In genomic region chr14:68527329-68527851, GRCh38 we compare ENCODE assay signal across 13 cellular contexts.
A peak's percentile ranks its signal among the peaks of the same experiment; 100 is the strongest.
DNase-seq lines count a peak whose midpoint lies in the region; ATAC-seq and TF ChIP-seq lines count a peak whose summit lies in the region.
"Had no signal": no experiment of that assay in that cellular context is flagged by ENCODE, and none has a peak within 500 bp of the region (broad histone marks: within the 10 kb centered on the region; RNA-seq: fewer than 3 reads in every experiment).

No MANE protein-coding gene starts in this region.

- no peak overlapping the region for H3K4me3 Mint-ChIP-seq in HFFc6
- no peak overlapping the region for H3K4me3 Mint-ChIP-seq in activated T-cell treated with anti-CD3 and anti-CD28 coated beads, Interleukin-2, amount 50 U/mL, for 72 hours
- H3K4me3 Mint-ChIP-seq: brain had no signal

- no peak for TF ChIP-seq CTCF in HFFc6 (IDR thresholded peaks at IDR 0.05)
- no peak for TF ChIP-seq CTCF in stomach (IDR thresholded peaks at IDR 0.05)
- no peak for TF ChIP-seq CTCF in GM10248 (IDR thresholded peaks at IDR 0.05; ENCODE audit: control extremely low read depth, extremely low read depth, low read depth, missing control alignments)

- TF ChIP-seq POLR2A in stomach (IDR thresholded peaks at IDR 0.05) (no peak), GM18505 (IDR thresholded peaks at IDR 0.05; ENCODE audit: borderline replicate concordance, extremely low read depth, insufficient read depth, insufficient read length) (no peak)

- no peak for ATAC-seq in GM18505 (IDR thresholded peaks at IDR 0.05; ENCODE audit: unreplicated experiment)
- ATAC-seq in activated T-cell treated with anti-CD3 and anti-CD28 coated beads, Interleukin-2, amount 50 U/mL, for 72 hours (replicated peaks in 1 of 2) = no peak

- no peak overlapping the region for H2BK120ac ChIP-seq in mesenchymal stem cell (ENCODE audit: low read depth, low read length)

- H4K8ac ChIP-seq in mesenchymal stem cell (ENCODE audit: low read length) = no peak overlapping the region

- no peaks in the 10 kb centered on the region for H3K79me1 ChIP-seq in mesenchymal stem cell (replicated peaks; ENCODE audit: low read length, poor library complexity, severe bottlenecking)

- H3K9ac ChIP-seq in mesenchymal stem cell (ENCODE audit: low read length) = no peak overlapping the region

- H3K9me3 ChIP-seq in mesenchymal stem cell (ENCODE audit: control insufficient read depth, low read length) (peaks cover 42% of the 10 kb centered on the region), stomach (peaks cover 0 to 27% (median 3%) of the 10 kb centered on the region in 4 donors)
- H3K9me3 ChIP-seq: neutrophil, SJSA1 had no signal

- no peak overlapping the region for H3K4me3 ChIP-seq in mesenchymal stem cell (ENCODE audit: insufficient read depth in 1 of 2, low read depth in 1 of 2, low read length in 2 of 2)
- no peak overlapping the region for H3K4me3 ChIP-seq in stomach
- H3K4me3 ChIP-seq: SJSA1 had no signal

- no peak overlapping the region for H3K14ac ChIP-seq in mesenchymal stem cell (ENCODE audit: low read length in 2 of 2)

- peak overlapping the region; percentile 49 to 54 for H2BK12ac ChIP-seq in mesenchymal stem cell (ENCODE audit: low read length in 2 of 2)

- 93% methylated on average over 1 of the region's 1 CpG for WGBS in mesenchymal stem cell
- WGBS in stomach, 5 donors = 25 to 57% (median 39%) methylated on average over 1 of the region's 1 CpG

- peak; percentile 30 for DNase-seq in HFFc6
- peak; percentile 49 for DNase-seq in ecto neural progenitor cell (ENCODE audit: low spot score)
- peak; percentile 68 for DNase-seq in mesenchymal stem cell
- peak; percentile 50 for DNase-seq in stomach
- no peak for DNase-seq in GM10248 (ENCODE audit: extremely low spot score)
- no peak for DNase-seq in activated T-cell treated with anti-CD3 and anti-CD28 coated beads, Interleukin-2, amount 50 U/mL, for 72 hours
- no peak for DNase-seq in activated CD4-positive, alpha-beta T cell treated with anti-CD3 and anti-CD28 coated beads for 1 hour
- DNase-seq: foreskin melanocyte, NCI-H2171 had no signal

- H2BK5ac ChIP-seq in mesenchymal stem cell (ENCODE audit: low read depth, low read length, poor library complexity, severe bottlenecking) = no peak overlapping the region

- peak overlapping the region; percentile 64 for H2AFZ ChIP-seq in mesenchymal stem cell (ENCODE audit: low read depth, low read length)

- H3K36me3 ChIP-seq in mesenchymal stem cell (ENCODE audit: control insufficient read depth in 1 of 2, insufficient read depth in 2 of 2, low read depth in 1 of 2, low read length in 2 of 2) (no peaks in the 10 kb centered on the region), stomach (no peaks in the 10 kb centered on the region)
- H3K36me3 ChIP-seq: neutrophil, SJSA1 had no signal

- H3K4ac ChIP-seq in mesenchymal stem cell (ENCODE audit: low read depth in 1 of 2, low read length in 2 of 2) = peak overlapping the region in 1 of 2 experiments; percentile 4

- peaks cover 25% of the 10 kb centered on the region for H3K4me1 Mint-ChIP-seq in HFFc6 (ENCODE audit: low read depth)
- no peaks in the 10 kb centered on the region for H3K4me1 Mint-ChIP-seq in activated T-cell treated with anti-CD3 and anti-CD28 coated beads, Interleukin-2, amount 50 U/mL, for 72 hours (ENCODE audit: low read depth)

- intact Hi-C loops in stomach (cut with DNase I; ENCODE audit: low total_unique reads) = no loop called here

- H3K36me3 Mint-ChIP-seq in HFFc6 (ENCODE audit: low read depth) = peaks cover 34% of the 10 kb centered on the region
- H3K36me3 Mint-ChIP-seq in activated T-cell treated with anti-CD3 and anti-CD28 coated beads, Interleukin-2, amount 50 U/mL, for 72 hours (ENCODE audit: insufficient read depth in 2 of 2) = peaks cover 2 to 21% of the 10 kb centered on the region in 2 donors

- no peak overlapping the region for H3K23ac ChIP-seq in mesenchymal stem cell (ENCODE audit: low read length in 2 of 2)

- peak overlapping the region; percentile 17; the same call in 1 of the 2 replicates for H3K27ac Mint-ChIP-seq in HFFc6
- no peak overlapping the region for H3K27ac Mint-ChIP-seq in activated T-cell treated with anti-CD3 and anti-CD28 coated beads, Interleukin-2, amount 50 U/mL, for 72 hours

- no peak overlapping the region for H3K27ac ChIP-seq in mesenchymal stem cell (ENCODE audit: low read length, poor library complexity, severe bottlenecking)
- H3K27ac ChIP-seq in stomach = peak overlapping the region; percentile 81 to 91 (median 85)
- H3K27ac ChIP-seq: neutrophil, SJSA1 had no signal

- H3K4me1 ChIP-seq in mesenchymal stem cell (ENCODE audit: control insufficient read depth, insufficient read depth, low read depth, low read length) = no peaks in the 10 kb centered on the region
- peaks cover 10 to 54% (median 41%) of the 10 kb centered on the region in 4 donors for H3K4me1 ChIP-seq in stomach
- H3K4me1 ChIP-seq: SJSA1 had no signal

- POLR2A ChIA-PET in GM10248 (lab: Yijun Ruan, JAX) = no interaction called here

- no peak overlapping the region for H2BK15ac ChIP-seq in mesenchymal stem cell (ENCODE audit: low read depth, poor library complexity, severe bottlenecking)

- H3K4me2 ChIP-seq in mesenchymal stem cell (ENCODE audit: low read length, poor library complexity, severe bottlenecking) = no peak overlapping the region

- H4K91ac ChIP-seq in mesenchymal stem cell (ENCODE audit: low read length) = peak overlapping the region; percentile 44

- H2AK5ac ChIP-seq in mesenchymal stem cell (ENCODE audit: low read length, severe bottlenecking) = no peak overlapping the region

- H3K27me3 Mint-ChIP-seq in HFFc6 (ENCODE audit: insufficient read depth) = peaks cover 2% of the 10 kb centered on the region
- no peaks in the 10 kb centered on the region for H3K27me3 Mint-ChIP-seq in activated T-cell treated with anti-CD3 and anti-CD28 coated beads, Interleukin-2, amount 50 U/mL, for 72 hours (ENCODE audit: low read depth)
- H3K27me3 Mint-ChIP-seq: brain had no signal

- H3K9me3 Mint-ChIP-seq in HFFc6 = peaks cover 26% of the 10 kb centered on the region
- peaks cover 2 to 6% of the 10 kb centered on the region in 2 donors for H3K9me3 Mint-ChIP-seq in activated T-cell treated with anti-CD3 and anti-CD28 coated beads, Interleukin-2, amount 50 U/mL, for 72 hours

- TF ChIP-seq EP300 in stomach (IDR thresholded peaks at IDR 0.05) = no peak

- CTCF ChIA-PET in GM10248 (lab: Yijun Ruan, JAX) = interaction anchor here (1.3 to 1.4 kb wide), 2 partner anchors 10 to 19 kb away, joined by 3 to 6 read pairs; no protein-coding TSS in a partner anchor

- peak overlapping the region; percentile 18 to 58 for H3K18ac ChIP-seq in mesenchymal stem cell (ENCODE audit: low read depth in 1 of 2, low read length in 2 of 2)

- H3K27me3 ChIP-seq in mesenchymal stem cell (ENCODE audit: control insufficient read depth in 1 of 2, insufficient read depth in 1 of 2, low read length in 2 of 2) = no peaks in the 10 kb centered on the region
- H3K27me3 ChIP-seq in stomach = no peaks in the 10 kb centered on the region
- H3K27me3 ChIP-seq: neutrophil, SJSA1 had no signal

Comparison
In these comparisons a context has a peak if more than half of its experiments do, and no peak if none do; other contexts are left out.
1. DNase-seq: peak in HFFc6 (single experiment), ecto neural progenitor cell (single experiment), mesenchymal stem cell (single experiment) and stomach (single experiment); none in GM10248 (single experiment), activated T-cell treated with anti-CD3 and anti-CD28 coated beads, Interleukin-2, amount 50 U/mL, for 72 hours (0 of 2) and activated CD4-positive, alpha-beta T cell treated with anti-CD3 and anti-CD28 coated beads for 1 hour (single experiment).